ENCODE assay signal across 1 cellular context in the genomic region with DNA sequence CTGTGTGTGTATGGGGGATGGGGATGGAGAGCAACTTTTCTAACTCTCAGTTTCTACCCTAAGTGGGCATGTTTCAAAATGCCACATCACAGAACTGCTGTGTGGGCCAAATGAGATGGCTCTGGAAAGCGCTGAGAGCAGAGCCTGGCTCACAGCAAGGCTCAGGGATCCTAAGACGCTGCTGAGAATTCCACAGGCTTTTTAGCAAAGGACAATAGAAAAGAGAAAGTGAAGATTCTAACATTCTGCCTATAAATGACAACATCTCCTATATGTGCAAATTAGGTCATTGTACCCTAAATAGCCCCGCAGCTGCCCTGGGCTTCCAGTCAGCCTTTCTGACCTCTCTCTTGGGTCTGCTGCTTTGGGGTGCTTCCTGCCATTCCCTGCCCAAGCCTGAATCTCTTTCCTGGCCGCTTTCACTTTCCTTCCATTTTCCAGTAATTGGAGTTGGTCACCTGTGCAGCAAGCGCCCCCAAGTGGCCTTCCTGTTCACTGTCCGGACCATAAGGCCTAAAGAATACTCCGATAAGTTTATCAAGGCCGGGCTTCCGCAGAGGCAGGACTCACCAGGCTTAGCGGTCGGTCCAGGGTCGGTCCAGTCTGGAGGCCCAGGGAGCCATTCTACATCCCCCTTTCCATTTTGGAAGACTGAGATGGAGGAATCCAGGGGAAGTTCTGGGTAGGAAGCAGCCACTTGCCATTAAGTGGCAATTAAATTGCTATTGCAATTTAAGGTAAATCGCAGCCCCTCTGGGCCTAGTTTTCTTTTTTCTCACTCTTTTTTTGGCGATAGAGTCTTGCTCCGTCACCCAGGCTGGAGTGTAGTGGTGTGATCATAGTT.
A peak's percentile ranks its signal among the peaks of the same experiment; 100 is the strongest.
TF ChIP-seq lines count a peak whose summit lies in the region.

No MANE protein-coding gene starts in this region.

TF ChIP-seq in K562, 482 proteins besides CTCF, POLR2A, EP300 and RAD21 (continued from another document and continues in another):
- TF ChIP-seq MTA3 (IDR thresholded peaks at IDR 0.05; ENCODE audit: borderline replicate concordance), result 0 out of 2 replicates have a peak, but pooled peaks have one; percentile 72
- TF ChIP-seq, protein P1, sequence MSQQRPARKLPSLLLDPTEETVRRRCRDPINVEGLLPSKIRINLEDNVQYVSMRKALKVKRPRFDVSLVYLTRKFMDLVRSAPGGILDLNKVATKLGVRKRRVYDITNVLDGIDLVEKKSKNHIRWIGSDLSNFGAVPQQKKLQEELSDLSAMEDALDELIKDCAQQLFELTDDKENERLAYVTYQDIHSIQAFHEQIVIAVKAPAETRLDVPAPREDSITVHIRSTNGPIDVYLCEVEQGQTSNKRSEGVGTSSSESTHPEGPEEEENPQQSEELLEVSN (IDR thresholded peaks at IDR 0.05; ENCODE audit: borderline replicate concordance in 1 of 2, extremely low read depth in 1 of 2, insufficient read depth in 1 of 2, insufficient read length in 1 of 2, low read depth in 1 of 2, low read length in 1 of 2, poor library complexity in 1 of 2, severe bottlenecking in 1 of 2), result no peak
- no peak; the same call in 1 of the 2 replicates for TF ChIP-seq TAL1 (IDR thresholded peaks at IDR 0.05)
- no peak for TF ChIP-seq CBX3 (IDR thresholded peaks at IDR 0.05; ENCODE audit: borderline replicate concordance in 1 of 2, low read length in 2 of 2)
- no peak for TF ChIP-seq GTF2E2 (tag; IDR thresholded peaks at IDR 0.05)
- TF ChIP-seq POLR3A (IDR thresholded peaks at IDR 0.05; ENCODE audit: borderline replicate concordance, extremely low read depth, insufficient read depth, insufficient read length), result no peak
- TF ChIP-seq, protein P2, sequence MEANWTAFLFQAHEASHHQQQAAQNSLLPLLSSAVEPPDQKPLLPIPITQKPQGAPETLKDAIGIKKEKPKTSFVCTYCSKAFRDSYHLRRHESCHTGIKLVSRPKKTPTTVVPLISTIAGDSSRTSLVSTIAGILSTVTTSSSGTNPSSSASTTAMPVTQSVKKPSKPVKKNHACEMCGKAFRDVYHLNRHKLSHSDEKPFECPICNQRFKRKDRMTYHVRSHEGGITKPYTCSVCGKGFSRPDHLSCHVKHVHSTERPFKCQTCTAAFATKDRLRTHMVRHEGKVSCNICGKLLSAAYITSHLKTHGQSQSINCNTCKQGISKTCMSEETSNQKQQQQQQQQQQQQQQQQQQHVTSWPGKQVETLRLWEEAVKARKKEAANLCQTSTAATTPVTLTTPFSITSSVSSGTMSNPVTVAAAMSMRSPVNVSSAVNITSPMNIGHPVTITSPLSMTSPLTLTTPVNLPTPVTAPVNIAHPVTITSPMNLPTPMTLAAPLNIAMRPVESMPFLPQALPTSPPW (CRISPR knock-in tag; IDR thresholded peaks at IDR 0.05), result peak; percentile 47; the same call in 1 of the 2 replicates
- TF ChIP-seq ADNP (tag; IDR thresholded peaks at IDR 0.05), result no peak
- no peak for TF ChIP-seq RBM34 (IDR thresholded peaks at IDR 0.05; ENCODE audit: borderline replicate concordance, insufficient read depth, low read length)
- TF ChIP-seq ZNF282 (CRISPR knock-in tag; IDR thresholded peaks at IDR 0.05), result no peak
- TF ChIP-seq NCOR1 (IDR thresholded peaks at IDR 0.05), result no peak
- TF ChIP-seq CEBPG (CRISPR knock-in tag; IDR thresholded peaks at IDR 0.05), result no peak
- TF ChIP-seq CEBPG (tag; conservative IDR thresholded peaks at IDR 0.05 in 1 of 2, IDR thresholded peaks at IDR 0.05 in 1 of 2), result no peak
- no peak for TF ChIP-seq ZC3H4 (CRISPR knock-in tag; IDR thresholded peaks at IDR 0.05; ENCODE audit: borderline replicate concordance)
- TF ChIP-seq GATAD2A (IDR thresholded peaks at IDR 0.05), result no peak
- TF ChIP-seq, protein P3, sequence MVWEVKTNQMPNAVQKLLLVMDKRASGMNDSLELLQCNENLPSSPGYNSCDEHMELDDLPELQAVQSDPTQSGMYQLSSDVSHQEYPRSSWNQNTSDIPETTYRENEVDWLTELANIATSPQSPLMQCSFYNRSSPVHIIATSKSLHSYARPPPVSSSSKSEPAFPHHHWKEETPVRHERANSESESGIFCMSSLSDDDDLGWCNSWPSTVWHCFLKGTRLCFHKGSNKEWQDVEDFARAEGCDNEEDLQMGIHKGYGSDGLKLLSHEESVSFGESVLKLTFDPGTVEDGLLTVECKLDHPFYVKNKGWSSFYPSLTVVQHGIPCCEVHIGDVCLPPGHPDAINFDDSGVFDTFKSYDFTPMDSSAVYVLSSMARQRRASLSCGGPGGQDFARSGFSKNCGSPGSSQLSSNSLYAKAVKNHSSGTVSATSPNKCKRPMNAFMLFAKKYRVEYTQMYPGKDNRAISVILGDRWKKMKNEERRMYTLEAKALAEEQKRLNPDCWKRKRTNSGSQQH (CRISPR knock-in tag; IDR thresholded peaks at IDR 0.05), result no peak
- TF ChIP-seq RCOR1 (IDR thresholded peaks at IDR 0.05; ENCODE audit: borderline replicate concordance in 1 of 2, low read depth in 2 of 2, low read length in 2 of 2), result peak in 1 of 2 experiments; percentile 85; a peak in 3 of 4 replicates
- no peak; a peak in 1 of 4 replicates for TF ChIP-seq KDM1A (IDR thresholded peaks at IDR 0.05)
- TF ChIP-seq ZNF431 (CRISPR knock-in tag; IDR thresholded peaks at IDR 0.05), result no peak
- no peak for TF ChIP-seq ZNF780A (CRISPR knock-in tag; IDR thresholded peaks at IDR 0.05)
- TF ChIP-seq MAFG (tag; conservative IDR thresholded peaks at IDR 0.05), result peak; percentile 51
- TF ChIP-seq TCF3 (CRISPR knock-in tag; IDR thresholded peaks at IDR 0.05), result peak; percentile 45
- no peak for TF ChIP-seq CCNT2 (IDR thresholded peaks at IDR 0.05; ENCODE audit: borderline replicate concordance, extremely low read depth, insufficient read length, low read depth, low read length)
- no peak for TF ChIP-seq NR1H2 (CRISPR knock-in tag; IDR thresholded peaks at IDR 0.05)
- TF ChIP-seq, protein P4, sequence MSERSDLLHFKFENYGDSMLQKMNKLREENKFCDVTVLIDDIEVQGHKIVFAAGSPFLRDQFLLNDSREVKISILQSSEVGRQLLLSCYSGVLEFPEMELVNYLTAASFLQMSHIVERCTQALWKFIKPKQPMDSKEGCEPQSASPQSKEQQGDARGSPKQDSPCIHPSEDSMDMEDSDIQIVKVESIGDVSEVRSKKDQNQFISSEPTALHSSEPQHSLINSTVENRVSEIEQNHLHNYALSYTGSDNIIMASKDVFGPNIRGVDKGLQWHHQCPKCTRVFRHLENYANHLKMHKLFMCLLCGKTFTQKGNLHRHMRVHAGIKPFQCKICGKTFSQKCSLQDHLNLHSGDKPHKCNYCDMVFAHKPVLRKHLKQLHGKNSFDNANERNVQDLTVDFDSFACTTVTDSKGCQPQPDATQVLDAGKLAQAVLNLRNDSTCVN (CRISPR knock-in tag; IDR thresholded peaks at IDR 0.05), result no peak
- TF ChIP-seq ZNF134 (CRISPR knock-in tag; conservative IDR thresholded peaks at IDR 0.05), result no peak
- no peak for TF ChIP-seq DDX20 (tag; IDR thresholded peaks at IDR 0.05; ENCODE audit: low read depth)
- TF ChIP-seq, protein P5, sequence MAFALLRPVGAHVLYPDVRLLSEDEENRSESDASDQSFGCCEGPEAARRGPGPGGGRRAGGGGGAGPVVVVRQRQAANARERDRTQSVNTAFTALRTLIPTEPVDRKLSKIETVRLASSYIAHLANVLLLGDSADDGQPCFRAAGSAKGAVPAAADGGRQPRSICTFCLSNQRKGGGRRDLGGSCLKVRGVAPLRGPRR (CRISPR knock-in tag; IDR thresholded peaks at IDR 0.05), result no peak
- TF ChIP-seq, protein P6, sequence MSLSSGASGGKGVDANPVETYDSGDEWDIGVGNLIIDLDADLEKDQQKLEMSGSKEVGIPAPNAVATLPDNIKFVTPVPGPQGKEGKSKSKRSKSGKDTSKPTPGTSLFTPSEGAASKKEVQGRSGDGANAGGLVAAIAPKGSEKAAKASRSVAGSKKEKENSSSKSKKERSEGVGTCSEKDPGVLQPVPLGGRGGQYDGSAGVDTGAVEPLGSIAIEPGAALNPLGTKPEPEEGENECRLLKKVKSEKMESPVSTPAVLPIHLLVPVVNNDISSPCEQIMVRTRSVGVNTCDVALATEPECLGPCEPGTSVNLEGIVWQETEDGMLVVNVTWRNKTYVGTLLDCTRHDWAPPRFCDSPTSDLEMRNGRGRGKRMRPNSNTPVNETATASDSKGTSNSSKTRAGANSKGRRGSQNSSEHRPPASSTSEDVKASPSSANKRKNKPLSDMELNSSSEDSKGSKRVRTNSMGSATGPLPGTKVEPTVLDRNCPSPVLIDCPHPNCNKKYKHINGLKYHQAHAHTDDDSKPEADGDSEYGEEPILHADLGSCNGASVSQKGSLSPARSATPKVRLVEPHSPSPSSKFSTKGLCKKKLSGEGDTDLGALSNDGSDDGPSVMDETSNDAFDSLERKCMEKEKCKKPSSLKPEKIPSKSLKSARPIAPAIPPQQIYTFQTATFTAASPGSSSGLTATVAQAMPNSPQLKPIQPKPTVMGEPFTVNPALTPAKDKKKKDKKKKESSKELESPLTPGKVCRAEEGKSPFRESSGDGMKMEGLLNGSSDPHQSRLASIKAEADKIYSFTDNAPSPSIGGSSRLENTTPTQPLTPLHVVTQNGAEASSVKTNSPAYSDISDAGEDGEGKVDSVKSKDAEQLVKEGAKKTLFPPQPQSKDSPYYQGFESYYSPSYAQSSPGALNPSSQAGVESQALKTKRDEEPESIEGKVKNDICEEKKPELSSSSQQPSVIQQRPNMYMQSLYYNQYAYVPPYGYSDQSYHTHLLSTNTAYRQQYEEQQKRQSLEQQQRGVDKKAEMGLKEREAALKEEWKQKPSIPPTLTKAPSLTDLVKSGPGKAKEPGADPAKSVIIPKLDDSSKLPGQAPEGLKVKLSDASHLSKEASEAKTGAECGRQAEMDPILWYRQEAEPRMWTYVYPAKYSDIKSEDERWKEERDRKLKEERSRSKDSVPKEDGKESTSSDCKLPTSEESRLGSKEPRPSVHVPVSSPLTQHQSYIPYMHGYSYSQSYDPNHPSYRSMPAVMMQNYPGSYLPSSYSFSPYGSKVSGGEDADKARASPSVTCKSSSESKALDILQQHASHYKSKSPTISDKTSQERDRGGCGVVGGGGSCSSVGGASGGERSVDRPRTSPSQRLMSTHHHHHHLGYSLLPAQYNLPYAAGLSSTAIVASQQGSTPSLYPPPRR (CRISPR knock-in tag; IDR thresholded peaks at IDR 0.05; ENCODE audit: borderline replicate concordance), result no peak
- TF ChIP-seq GABPB2 (CRISPR knock-in tag; conservative IDR thresholded peaks at IDR 0.05), result no peak
- TF ChIP-seq, protein P7, sequence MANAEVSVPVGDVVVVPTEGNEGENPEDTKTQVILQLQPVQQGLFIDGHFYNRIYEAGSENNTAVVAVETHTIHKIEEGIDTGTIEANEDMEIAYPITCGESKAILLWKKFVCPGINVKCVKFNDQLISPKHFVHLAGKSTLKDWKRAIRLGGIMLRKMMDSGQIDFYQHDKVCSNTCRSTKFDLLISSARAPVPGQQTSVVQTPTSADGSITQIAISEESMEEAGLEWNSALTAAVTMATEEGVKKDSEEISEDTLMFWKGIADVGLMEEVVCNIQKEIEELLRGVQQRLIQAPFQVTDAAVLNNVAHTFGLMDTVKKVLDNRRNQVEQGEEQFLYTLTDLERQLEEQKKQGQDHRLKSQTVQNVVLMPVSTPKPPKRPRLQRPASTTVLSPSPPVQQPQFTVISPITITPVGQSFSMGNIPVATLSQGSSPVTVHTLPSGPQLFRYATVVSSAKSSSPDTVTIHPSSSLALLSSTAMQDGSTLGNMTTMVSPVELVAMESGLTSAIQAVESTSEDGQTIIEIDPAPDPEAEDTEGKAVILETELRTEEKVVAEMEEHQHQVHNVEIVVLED (CRISPR knock-in tag; IDR thresholded peaks at IDR 0.05), result no peak
- 0 out of 2 replicates have a peak, but pooled peaks have one; percentile 8 for TF ChIP-seq TCF7L2 (IDR thresholded peaks at IDR 0.05; ENCODE audit: low read depth, low read length)
- TF ChIP-seq, protein P8, sequence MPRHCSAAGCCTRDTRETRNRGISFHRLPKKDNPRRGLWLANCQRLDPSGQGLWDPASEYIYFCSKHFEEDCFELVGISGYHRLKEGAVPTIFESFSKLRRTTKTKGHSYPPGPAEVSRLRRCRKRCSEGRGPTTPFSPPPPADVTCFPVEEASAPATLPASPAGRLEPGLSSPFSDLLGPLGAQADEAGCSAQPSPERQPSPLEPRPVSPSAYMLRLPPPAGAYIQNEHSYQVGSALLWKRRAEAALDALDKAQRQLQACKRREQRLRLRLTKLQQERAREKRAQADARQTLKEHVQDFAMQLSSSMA (CRISPR knock-in tag; IDR thresholded peaks at IDR 0.05), result no peak
- TF ChIP-seq, protein P9, sequence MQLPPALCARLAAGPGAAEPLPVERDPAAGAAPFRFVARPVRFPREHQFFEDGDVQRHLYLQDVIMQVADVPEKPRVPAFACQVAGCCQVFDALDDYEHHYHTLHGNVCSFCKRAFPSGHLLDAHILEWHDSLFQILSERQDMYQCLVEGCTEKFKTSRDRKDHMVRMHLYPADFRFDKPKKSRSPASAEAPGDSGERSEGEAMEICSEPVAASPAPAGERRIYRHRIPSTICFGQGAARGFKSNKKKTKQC (CRISPR knock-in tag; IDR thresholded peaks at IDR 0.05), result no peak
- TF ChIP-seq, protein P10, sequence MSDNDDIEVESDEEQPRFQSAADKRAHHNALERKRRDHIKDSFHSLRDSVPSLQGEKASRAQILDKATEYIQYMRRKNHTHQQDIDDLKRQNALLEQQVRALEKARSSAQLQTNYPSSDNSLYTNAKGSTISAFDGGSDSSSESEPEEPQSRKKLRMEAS (CRISPR knock-in tag; IDR thresholded peaks at IDR 0.05), result no peak
- TF ChIP-seq, protein P11, sequence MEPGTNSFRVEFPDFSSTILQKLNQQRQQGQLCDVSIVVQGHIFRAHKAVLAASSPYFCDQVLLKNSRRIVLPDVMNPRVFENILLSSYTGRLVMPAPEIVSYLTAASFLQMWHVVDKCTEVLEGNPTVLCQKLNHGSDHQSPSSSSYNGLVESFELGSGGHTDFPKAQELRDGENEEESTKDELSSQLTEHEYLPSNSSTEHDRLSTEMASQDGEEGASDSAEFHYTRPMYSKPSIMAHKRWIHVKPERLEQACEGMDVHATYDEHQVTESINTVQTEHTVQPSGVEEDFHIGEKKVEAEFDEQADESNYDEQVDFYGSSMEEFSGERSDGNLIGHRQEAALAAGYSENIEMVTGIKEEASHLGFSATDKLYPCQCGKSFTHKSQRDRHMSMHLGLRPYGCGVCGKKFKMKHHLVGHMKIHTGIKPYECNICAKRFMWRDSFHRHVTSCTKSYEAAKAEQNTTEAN (CRISPR knock-in tag; IDR thresholded peaks at IDR 0.05), result no peak
- no peak for TF ChIP-seq ZNF551 (CRISPR knock-in tag; IDR thresholded peaks at IDR 0.05)
- TF ChIP-seq, protein P12, sequence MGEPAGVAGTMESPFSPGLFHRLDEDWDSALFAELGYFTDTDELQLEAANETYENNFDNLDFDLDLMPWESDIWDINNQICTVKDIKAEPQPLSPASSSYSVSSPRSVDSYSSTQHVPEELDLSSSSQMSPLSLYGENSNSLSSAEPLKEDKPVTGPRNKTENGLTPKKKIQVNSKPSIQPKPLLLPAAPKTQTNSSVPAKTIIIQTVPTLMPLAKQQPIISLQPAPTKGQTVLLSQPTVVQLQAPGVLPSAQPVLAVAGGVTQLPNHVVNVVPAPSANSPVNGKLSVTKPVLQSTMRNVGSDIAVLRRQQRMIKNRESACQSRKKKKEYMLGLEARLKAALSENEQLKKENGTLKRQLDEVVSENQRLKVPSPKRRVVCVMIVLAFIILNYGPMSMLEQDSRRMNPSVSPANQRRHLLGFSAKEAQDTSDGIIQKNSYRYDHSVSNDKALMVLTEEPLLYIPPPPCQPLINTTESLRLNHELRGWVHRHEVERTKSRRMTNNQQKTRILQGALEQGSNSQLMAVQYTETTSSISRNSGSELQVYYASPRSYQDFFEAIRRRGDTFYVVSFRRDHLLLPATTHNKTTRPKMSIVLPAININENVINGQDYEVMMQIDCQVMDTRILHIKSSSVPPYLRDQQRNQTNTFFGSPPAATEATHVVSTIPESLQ (CRISPR knock-in tag; IDR thresholded peaks at IDR 0.05), result no peak
- TF ChIP-seq SMC3 (conservative IDR thresholded peaks at IDR 0.05; ENCODE audit: insufficient read depth, low read depth, low read length), result peak; percentile 91
- peak; percentile 69; the same call in 1 of the 2 replicates for TF ChIP-seq BRD4 (IDR thresholded peaks at IDR 0.05)
- no peak for TF ChIP-seq CHD1 (IDR thresholded peaks at IDR 0.05; ENCODE audit: low read length)
- no peak for TF ChIP-seq DNMT1 (IDR thresholded peaks at IDR 0.05)
